In genomic region chr22:36239150-36239400, GRCh38 we compare ENCODE assay signal across 8 cellular contexts. TPM values are rescaled to one million over a fixed set of nuclear protein-coding genes. Genes with fewer than 3 reads are reported as not detected.
A peak's percentile ranks its signal among the peaks of the same experiment; 100 is the strongest.
DNase-seq lines count a peak whose midpoint lies in the region; ATAC-seq and TF ChIP-seq lines count a peak whose summit lies in the region.

No MANE protein-coding gene starts in this region.

- ATAC-seq in HG02870 (IDR thresholded peaks at IDR 0.05; ENCODE audit: unreplicated experiment): peak; percentile 14
- no peak for ATAC-seq in GM18907 (IDR thresholded peaks at IDR 0.05; ENCODE audit: unreplicated experiment)

- TF ChIP-seq CTCF in BJ (IDR thresholded peaks at IDR 0.05; ENCODE audit: insufficient read depth, low read depth, low read length): no peak

- H3K4me1 Mint-ChIP-seq in activated naive CD8-positive, alpha-beta T cell treated with anti-CD3 and anti-CD28 coated beads for 36 hours: peaks cover 48% of the 10 kb centered on the region

- H3K4me3 Mint-ChIP-seq in activated naive CD8-positive, alpha-beta T cell treated with anti-CD3 and anti-CD28 coated beads for 36 hours: peak overlapping the region; percentile 86

- DNase-seq in BJ (ENCODE audit: low read depth): no peak
- no peak for DNase-seq in activated naive CD8-positive, alpha-beta T cell treated with anti-CD3 and anti-CD28 coated beads for 36 hours
- DNase-seq in stimulated activated naive CD4-positive, alpha-beta T cell treated with Interleukin-2 at 50 U/mL for 16 hours (lab: John Stamatoyannopoulos, UW): peak; percentile 20
- DNase-seq in CD1c-positive myeloid dendritic cell (ENCODE audit: extremely low spot score): no peak
- DNase-seq in inferior parietal cortex (ENCODE audit: extremely low spot score): no peak

- H3K36me3 ChIP-seq in BJ (ENCODE audit: control insufficient read depth, insufficient read depth, low read length) (no peaks in the 10 kb centered on the region), iPS-15b (ENCODE audit: control insufficient read depth, insufficient read depth, low read length) (no peaks in the 10 kb centered on the region)

- H3K9ac ChIP-seq in iPS-15b (ENCODE audit: low read depth, low read length): peak overlapping the region; percentile 85

- peaks cover 49% of the 10 kb centered on the region for H3K36me3 Mint-ChIP-seq in activated naive CD8-positive, alpha-beta T cell treated with anti-CD3 and anti-CD28 coated beads for 36 hours

- peaks cover 7% of the 10 kb centered on the region for H3K9me3 Mint-ChIP-seq in activated naive CD8-positive, alpha-beta T cell treated with anti-CD3 and anti-CD28 coated beads for 36 hours

- peak overlapping the region; percentile 61 for H3K4me3 ChIP-seq in BJ (ENCODE audit: low read depth, low read length)
- H3K4me3 ChIP-seq in iPS-15b (ENCODE audit: low read depth, low read length): peak overlapping the region; percentile 76

- H3K4me1 ChIP-seq in iPS-15b (ENCODE audit: control insufficient read depth, insufficient read depth, low read length): peaks cover 13% of the 10 kb centered on the region

- H3K27me3 ChIP-seq in BJ (ENCODE audit: control insufficient read depth, insufficient read depth, low read length): no peaks in the 10 kb centered on the region
- no peaks in the 10 kb centered on the region for H3K27me3 ChIP-seq in iPS-15b (ENCODE audit: control insufficient read depth, insufficient read depth, low read length)

- H3K27ac Mint-ChIP-seq in activated naive CD8-positive, alpha-beta T cell treated with anti-CD3 and anti-CD28 coated beads for 36 hours: peak overlapping the region; percentile 97

- POLR2A ChIA-PET in BJ (lab: Charles Lee): interaction anchor here (1.4 kb wide), 1 partner anchor 229 kb away, joined by 3 read pairs; no protein-coding TSS in a partner anchor

- no peaks in the 10 kb centered on the region for H3K9me3 ChIP-seq in iPS-15b (ENCODE audit: control insufficient read depth, insufficient read depth, low read length)

- CTCF ChIA-PET in BJ (lab: Yijun Ruan, JAX): interaction anchor here (0.7 to 4.0 kb wide), 15 partner anchors 11 to 305 kb away, joined by 3 to 31 read pairs (median 4); partner anchors contain the start of gene APOL4

- H3K27me3 Mint-ChIP-seq in activated naive CD8-positive, alpha-beta T cell treated with anti-CD3 and anti-CD28 coated beads for 36 hours: no peaks in the 10 kb centered on the region

RNA-seq across cellular contexts. Expression of gene APOL2, which starts 0.3 kb away (rescaled TPM):
- 24.5 and 27.8 TPM in 2 replicates for polyA plus RNA-seq in BJ (2011; rRNA removed)
- polyA minus RNA-seq in BJ (2011; rRNA and poly(A)+ RNA removed): 40.1 and 51.6 TPM in 2 replicates
- total RNA-seq in activated naive CD8-positive, alpha-beta T cell treated with anti-CD3 and anti-CD28 coated beads for 36 hours: 10 to 100 TPM; 54.3 to 57.0 TPM

RNA-seq across cellular contexts. Expression of gene APOL1, which starts 13.9 kb away (rescaled TPM):
- polyA plus RNA-seq in BJ (2011; rRNA removed): 1.5 and 1.9 TPM in 2 replicates
- polyA minus RNA-seq in BJ (2011; rRNA and poly(A)+ RNA removed): 0.38 and 1.6 TPM in 2 replicates
- 10 to 100 TPM; 17.6 to 19.3 TPM for total RNA-seq in activated naive CD8-positive, alpha-beta T cell treated with anti-CD3 and anti-CD28 coated beads for 36 hours

RNA-seq across cellular contexts. Expression of gene APOL4, which starts 37.5 kb away (rescaled TPM):
- polyA plus RNA-seq in BJ (2011; rRNA removed): 0.16 and 0.23 TPM in 2 replicates
- polyA minus RNA-seq in BJ (2011; rRNA and poly(A)+ RNA removed): 0.05 TPM in 1 of 2 replicates, not detected in the other
- under 1 TPM; 0.70 to 0.95 TPM for total RNA-seq in activated naive CD8-positive, alpha-beta T cell treated with anti-CD3 and anti-CD28 coated beads for 36 hours
